In the genomic region with DNA sequence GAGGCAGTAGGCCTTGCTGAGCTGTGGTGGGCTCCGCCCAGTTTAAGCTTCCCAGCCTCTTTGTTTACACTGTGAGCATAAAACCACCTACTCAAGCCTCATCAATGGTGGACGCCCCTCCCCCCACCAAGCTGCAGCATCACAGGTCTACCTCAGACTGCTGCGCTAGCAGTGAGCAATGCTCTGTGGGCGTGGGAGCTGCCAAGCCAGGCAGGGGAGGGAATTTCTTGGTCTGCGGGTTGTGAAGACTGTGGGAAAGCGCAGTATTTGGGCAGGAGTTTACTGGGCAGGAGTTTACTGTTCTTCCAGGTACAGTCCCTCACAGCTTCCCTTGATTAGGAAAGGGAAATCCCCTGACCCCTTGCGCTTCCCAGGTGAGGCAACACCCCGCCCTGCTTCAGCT, we compare ENCODE assay signal across 9 cellular contexts.
DNase-seq lines count a peak whose midpoint lies in the region.
"Had no signal": no experiment of that assay in that cellular context is flagged by ENCODE, and none has a peak within 500 bp of the region (broad histone marks: within the 10 kb centered on the region; RNA-seq: fewer than 3 reads in every experiment).

No MANE protein-coding gene starts in this region.

- peak; percentile 26 for DNase-seq in Caki2 (ENCODE audit: low read depth)
- DNase-seq in NCI-H1417 treated with DMSO at 0.1 percent for 48 hours (lab: John Stamatoyannopoulos, UW) = peak; percentile 17
- peak; percentile 25 for DNase-seq in activated T-cell treated with anti-CD3 and anti-CD28 coated beads, Interleukin-2, amount 50 U/mL, for 1 hour
- DNase-seq in iPS-NIHi7 (ENCODE audit: extremely low spot score) = peak; percentile 21
- no peak for DNase-seq in trophoblast cell
- no peak for DNase-seq in T-helper 9 cell
- DNase-seq in inferior parietal cortex (ENCODE audit: extremely low spot score) = no peak
- DNase-seq in Kasumi-1 (lab: John Stamatoyannopoulos, UW) = no peak
- DNase-seq: stimulated activated naive CD4-positive, alpha-beta T cell treated with Interleukin-2 at 50 U/mL for 16 hours had no signal

- H3K23ac ChIP-seq in trophoblast cell (ENCODE audit: low read length) = no peak overlapping the region

- no CpG with 5 or more reads among the region's 8 CpGs for WGBS in trophoblast cell (ENCODE audit: extremely low coverage, insufficient coverage, insufficient read length)

- no peaks in the 10 kb centered on the region for H3K36me3 ChIP-seq in trophoblast cell (ENCODE audit: control insufficient read depth in 1 of 2, insufficient read depth in 2 of 2, low read length in 2 of 2)

- no peak overlapping the region for H3K14ac ChIP-seq in trophoblast cell (ENCODE audit: low read length)

- no peak overlapping the region for H2BK5ac ChIP-seq in trophoblast cell (ENCODE audit: low read depth, low read length, poor library complexity)

- no peak overlapping the region for H3K4me2 ChIP-seq in trophoblast cell (ENCODE audit: low read length)

- no peak overlapping the region for H3K9ac ChIP-seq in trophoblast cell (ENCODE audit: low read length)

- no peaks in the 10 kb centered on the region for H3K27me3 ChIP-seq in trophoblast cell (ENCODE audit: insufficient read depth, low read length)

- H3K9me3 ChIP-seq in trophoblast cell (ENCODE audit: insufficient read depth, low read depth, low read length) = no peaks in the 10 kb centered on the region

- peaks cover 0 to 4% of the 10 kb centered on the region in 2 experiments for H3K4me1 ChIP-seq in trophoblast cell (ENCODE audit: control insufficient read depth in 1 of 2, insufficient read depth in 2 of 2, low read length in 2 of 2)

- no peak overlapping the region for H4K91ac ChIP-seq in trophoblast cell (ENCODE audit: low read depth, low read length)

- H2AFZ ChIP-seq in trophoblast cell (ENCODE audit: insufficient read depth, low read length, poor library complexity) = no peak overlapping the region

- no peak overlapping the region for H2BK12ac ChIP-seq in trophoblast cell (ENCODE audit: low read length)

- no peak overlapping the region for H2AK5ac ChIP-seq in trophoblast cell (ENCODE audit: low read length)

- in situ Hi-C loops in Caki2 (cut with HindIII; ENCODE audit: low pct_unique_long_range_greater_than_20kb, low sequenced_read_pairs) = no loop called here

- H4K8ac ChIP-seq in trophoblast cell (ENCODE audit: low read depth, low read length) = no peak overlapping the region

- H3K79me1 ChIP-seq in trophoblast cell (ENCODE audit: low read length) = no peaks in the 10 kb centered on the region

- H3K27ac ChIP-seq in trophoblast cell (ENCODE audit: low read depth, low read length) = no peak overlapping the region

- H3K18ac ChIP-seq in trophoblast cell (ENCODE audit: low read length) = no peak overlapping the region

- H4K12ac ChIP-seq in trophoblast cell (ENCODE audit: low read depth, low read length) = no peak overlapping the region

- H3K4ac ChIP-seq in trophoblast cell (ENCODE audit: low read depth, low read length) = no peak overlapping the region

- no peak overlapping the region for H2BK120ac ChIP-seq in trophoblast cell (ENCODE audit: insufficient read depth, low read length, poor library complexity)

- H3K4me3 ChIP-seq in trophoblast cell (ENCODE audit: low read depth, low read length) = no peak overlapping the region

- no peaks in the 10 kb centered on the region for H3K79me2 ChIP-seq in trophoblast cell (ENCODE audit: control insufficient read depth, insufficient read depth, low read length, poor library complexity)

Comparison
In these comparisons a context has a peak if more than half of its experiments do, and no peak if none do; other contexts are left out.
1. DNase-seq: peak in Caki2 (single experiment), NCI-H1417 treated with DMSO at 0.1 percent for 48 hours (single experiment), activated T-cell treated with anti-CD3 and anti-CD28 coated beads, Interleukin-2, amount 50 U/mL, for 1 hour (single experiment) and iPS-NIHi7 (single experiment); none in trophoblast cell (0 of 2), T-helper 9 cell (single experiment), inferior parietal cortex (single experiment) and Kasumi-1 (0 of 2).